18 cellular contexts compared by ENCODE assay signal in genomic region chr20:58565461-58566175, GRCh38. TPM values are rescaled to one million over a fixed set of nuclear protein-coding genes. Genes with fewer than 3 reads are reported as not detected.
A peak's percentile ranks its signal among the peaks of the same experiment; 100 is the strongest.
DNase-seq lines count a peak whose midpoint lies in the region; ATAC-seq and TF ChIP-seq lines count a peak whose summit lies in the region.
"Had no signal": no experiment of that assay in that cellular context is flagged by ENCODE, and none has a peak within 500 bp of the region (broad histone marks: within the 10 kb centered on the region; RNA-seq: fewer than 3 reads in every experiment).

No MANE protein-coding gene starts in this region.

- peak overlapping the region; percentile 21 for H3K27ac Mint-ChIP-seq in endothelial cell (ENCODE audit: unreplicated experiment)
- H3K27ac Mint-ChIP-seq: CD14-positive monocyte; CD4-positive, alpha-beta memory T cell had no signal

- H3K4me1 Mint-ChIP-seq in endothelial cell (ENCODE audit: unreplicated experiment), result peaks cover 20% of the 10 kb centered on the region

- no peak for TF ChIP-seq CTCF in endothelial cell (IDR thresholded peaks at IDR 0.05; ENCODE audit: unreplicated experiment)
- TF ChIP-seq CTCF in spleen (IDR thresholded peaks at IDR 0.05 in 8 of 11, conservative IDR thresholded peaks at IDR 0.05 in 3 of 11), result no peak

- no peak overlapping the region for H3K4me3 Mint-ChIP-seq in endothelial cell (ENCODE audit: unreplicated experiment)
- H3K4me3 Mint-ChIP-seq: CD14-positive monocyte; CD4-positive, alpha-beta memory T cell had no signal

- no peak for ATAC-seq in GM21390 (IDR thresholded peaks at IDR 0.05; ENCODE audit: unreplicated experiment)

- peak; percentile 57 for DNase-seq in activated effector memory CD4-positive, alpha-beta T cell treated with anti-CD3 and anti-CD28 coated beads, Interleukin-2, amount 50 U/mL, for 16 hours
- DNase-seq in activated effector memory CD4-positive, alpha-beta T cell treated with Interleukin-2 at 50 U/mL for 16 hours, result no peak
- DNase-seq in SK-MEL-5 (ENCODE audit: low read depth, low spot score) (peak; percentile 8), endothelial cell (ENCODE audit: low spot score) (no peak), spleen (peak; percentile 52), RPMI8226 (no peak)
- DNase-seq in activated CD8-positive, alpha-beta memory T cell treated with anti-CD3 and anti-CD28 coated beads, Interleukin-2, amount 50 U/mL, for 4 hours, result no peak
- DNase-seq: 8988T; CD4-positive, alpha-beta memory T cell; DMS153; DMS79; GDM1; GOT3; H7 had no signal

- in situ Hi-C loops in SK-MEL-5 (cut with HindIII; ENCODE audit: low pct_unique_long_range_greater_than_20kb, low sequenced_read_pairs), result no loop called here

- no peak overlapping the region for H3K4me3 ChIP-seq in spleen
- H3K4me3 ChIP-seq: BLaER1 had no signal

- no peaks in the 10 kb centered on the region for H3K36me3 ChIP-seq in spleen
- H3K36me3 ChIP-seq: BLaER1 had no signal

- H3K9me3 ChIP-seq in spleen, result peaks cover 0 to 10% (median 2%) of the 10 kb centered on the region in 8 donors

- peaks cover 0 to 35% (median 0%) of the 10 kb centered on the region in 7 donors for H3K27me3 ChIP-seq in spleen (replicated peaks in 1 of 7)
- H3K27me3 ChIP-seq: BLaER1 had no signal

- H3K27ac ChIP-seq in spleen, result no peak overlapping the region
- H3K27ac ChIP-seq: BLaER1 had no signal

- H3K9me3 Mint-ChIP-seq in endothelial cell (ENCODE audit: unreplicated experiment), result no peaks in the 10 kb centered on the region

- TF ChIP-seq POLR2A in spleen (IDR thresholded peaks at IDR 0.05), result no peak

- H3K36me3 Mint-ChIP-seq in endothelial cell (ENCODE audit: low read depth, unreplicated experiment), result no peaks in the 10 kb centered on the region
- H3K36me3 Mint-ChIP-seq: CD14-positive monocyte; CD4-positive, alpha-beta memory T cell had no signal

- no peaks in the 10 kb centered on the region for H3K4me1 ChIP-seq in spleen

- no peaks in the 10 kb centered on the region for H3K27me3 Mint-ChIP-seq in endothelial cell (ENCODE audit: unreplicated experiment)

- WGBS in spleen, 5 donors, result 87 to 96% (median 92%) methylated on average over 13 of the region's 13 CpGs

- intact Hi-C loops in spleen (cut with DNase I; ENCODE audit: low total_unique reads), result no loop called here

RNA-seq across cellular contexts. Expression of gene APCDD1L, which starts 50.4 kb away (rescaled TPM):
- not detected in 2 replicates for total RNA-seq in SK-MEL-5 (2014; rRNA removed; shearing (Covaris generic))
- polyA plus RNA-seq in SK-MEL-5 (2015; cell fraction: cytosol; rRNA removed), result not detected in 2 replicates
- not detected in 2 replicates for polyA plus RNA-seq in SK-MEL-5 (2015; cell fraction: nucleus; rRNA removed)
- total RNA-seq in endothelial cell (ENCODE audit: unreplicated experiment), result not detected
- under 1 TPM in 1 of 7 donors, not detected in 6; 0.50 TPM for total RNA-seq in spleen
- under 1 TPM in 1 of 3 donors, not detected in 2; 0.03 TPM for polyA plus RNA-seq in spleen
- total RNA-seq: A673; CD4-positive, alpha-beta memory T cell had no signal
- polyA plus RNA-seq: CD14-positive monocyte had no signal

Comparison
In these comparisons a context has a peak if more than half of its experiments do, and no peak if none do; other contexts are left out.
1. DNase-seq: peak in activated effector memory CD4-positive, alpha-beta T cell treated with anti-CD3 and anti-CD28 coated beads, Interleukin-2, amount 50 U/mL, for 16 hours (single experiment), SK-MEL-5 (single experiment) and spleen (single experiment); none in activated effector memory CD4-positive, alpha-beta T cell treated with Interleukin-2 at 50 U/mL for 16 hours (single experiment), endothelial cell (single experiment), activated CD8-positive, alpha-beta memory T cell treated with anti-CD3 and anti-CD28 coated beads, Interleukin-2, amount 50 U/mL, for 4 hours (single experiment) and RPMI8226 (single experiment).